13 cellular contexts compared by ENCODE assay signal in genomic region chr19:5926641-5927438, GRCh38. TPM values are rescaled to one million over a fixed set of nuclear protein-coding genes. Genes with fewer than 3 reads are reported as not detected.
DNase-seq lines count a peak whose midpoint lies in the region; ATAC-seq, FAIRE-seq and TF ChIP-seq lines count a peak whose summit lies in the region.
"Had no signal": no experiment of that assay in that cellular context is flagged by ENCODE, and none has a peak within 500 bp of the region (broad histone marks: within the 10 kb centered on the region; RNA-seq: fewer than 3 reads in every experiment).

No MANE protein-coding gene starts in this region.

- DNase-seq in GOT3 (lab: John Stamatoyannopoulos, UW) = peak; percentile 48
- DNase-seq in lower lobe of right lung = no peak
- DNase-seq in stromal cell of bone marrow (ENCODE audit: low read depth) = peak; percentile 96
- DNase-seq in NCI-H1694 treated with DMSO at 0.1 percent for 48 hours (lab: John Stamatoyannopoulos, UW) = no peak
- no peak for DNase-seq in NCI-H1930 (lab: John Stamatoyannopoulos, UW)
- DNase-seq in NCI-H1092 treated with DMSO at 0.1 percent for 48 hours (lab: John Stamatoyannopoulos, UW) = no peak
- DNase-seq in activated CD4-positive, alpha-beta T cell treated with anti-CD3 and anti-CD28 coated beads for 36 hours = no peak
- DNase-seq: cerebellar nuclear complex, DMS 273 treated with DMSO at 0.1 percent for 48 hours, T-helper 17 cell had no signal

- peaks cover 100% of the 10 kb centered on the region for H3K36me3 ChIP-seq in lower lobe of right lung

- no peaks in the 10 kb centered on the region for H3K9me3 Mint-ChIP-seq in activated CD4-positive, alpha-beta T cell treated with anti-CD3 and anti-CD28 coated beads for 36 hours (ENCODE audit: low read depth)

- no peak overlapping the region for H3K27ac Mint-ChIP-seq in activated CD4-positive, alpha-beta T cell treated with anti-CD3 and anti-CD28 coated beads for 36 hours
- H3K27ac Mint-ChIP-seq: T-helper 17 cell had no signal

- H3K27me3 ChIP-seq in lower lobe of right lung (ENCODE audit: low read depth) = no peaks in the 10 kb centered on the region

- H3K27ac ChIP-seq in lower lobe of right lung = peak overlapping the region; percentile 36

- H3K27me3 Mint-ChIP-seq in activated CD4-positive, alpha-beta T cell treated with anti-CD3 and anti-CD28 coated beads for 36 hours = no peaks in the 10 kb centered on the region
- H3K27me3 Mint-ChIP-seq: T-helper 17 cell had no signal

- ATAC-seq in lower lobe of right lung = peak; percentile 39 to 51
- no peak for ATAC-seq in activated CD4-positive, alpha-beta T cell treated with anti-CD3 and anti-CD28 coated beads for 36 hours
- ATAC-seq: T-helper 17 cell had no signal

- FAIRE-seq in endometrium (lab: Jason Lieb, UNC) = peak; percentile 95

- H3K4me1 Mint-ChIP-seq in activated CD4-positive, alpha-beta T cell treated with anti-CD3 and anti-CD28 coated beads for 36 hours = no peaks in the 10 kb centered on the region
- H3K4me1 Mint-ChIP-seq: T-helper 17 cell had no signal

- peaks cover 13% of the 10 kb centered on the region for H3K4me1 ChIP-seq in lower lobe of right lung

- CTCF ChIA-PET in activated CD4-positive, alpha-beta T cell treated with anti-CD3 and anti-CD28 coated beads for 36 hours (lab: Charles Lee) = interaction anchor here (0.7 kb wide), 1 partner anchor 237 kb away, joined by 4 read pairs; no protein-coding TSS in a partner anchor

- TF ChIP-seq CTCF in lower lobe of right lung (IDR thresholded peaks at IDR 0.05) = no peak

- no peak overlapping the region for H3K4me3 ChIP-seq in lower lobe of right lung

- H3K36me3 Mint-ChIP-seq in activated CD4-positive, alpha-beta T cell treated with anti-CD3 and anti-CD28 coated beads for 36 hours (ENCODE audit: low read depth) = peaks cover 54% of the 10 kb centered on the region

- H3K9me3 ChIP-seq in lower lobe of right lung = no peaks in the 10 kb centered on the region

- intact Hi-C loops in lower lobe of right lung (cut with DNase I) = no loop called here
- intact Hi-C loops in activated CD4-positive, alpha-beta T cell treated with anti-CD3 and anti-CD28 coated beads for 36 hours (cut with DNase I, micrococcal nuclease) = no loop called here

- POLR2A ChIA-PET in activated CD4-positive, alpha-beta T cell treated with anti-CD3 and anti-CD28 coated beads for 36 hours (lab: Charles Lee) = no interaction called here

- no peak overlapping the region for H3K4me3 Mint-ChIP-seq in activated CD4-positive, alpha-beta T cell treated with anti-CD3 and anti-CD28 coated beads for 36 hours
- H3K4me3 Mint-ChIP-seq: T-helper 17 cell had no signal

RNA-seq across cellular contexts. Expression of gene CAPS, which starts 12.8 kb away (rescaled TPM):
- 76.7 TPM for total RNA-seq in lower lobe of right lung
- 1 to 10 TPM; 2.2 to 2.7 TPM for total RNA-seq in activated CD4-positive, alpha-beta T cell treated with anti-CD3 and anti-CD28 coated beads for 36 hours

RNA-seq across cellular contexts. Expression of gene VMAC, which starts 22.2 kb away (rescaled TPM):
- total RNA-seq in lower lobe of right lung = 8.1 TPM
- total RNA-seq in activated CD4-positive, alpha-beta T cell treated with anti-CD3 and anti-CD28 coated beads for 36 hours = 1 to 10 TPM; 2.3 to 2.8 TPM

RNA-seq across cellular contexts. Expression of gene NDUFA11, which starts 23.2 kb away (rescaled TPM):
- total RNA-seq in lower lobe of right lung = 150 TPM
- total RNA-seq in activated CD4-positive, alpha-beta T cell treated with anti-CD3 and anti-CD28 coated beads for 36 hours = 100 to 1,000 TPM; 175 to 213 TPM

RNA-seq across cellular contexts. Expression of gene RANBP3, which starts 51.1 kb away (rescaled TPM):
- total RNA-seq in lower lobe of right lung = 70.8 TPM
- 100 to 1,000 TPM in 1 of 2 experiments, 10 to 100 TPM in 1; 85.5 to 103 TPM for total RNA-seq in activated CD4-positive, alpha-beta T cell treated with anti-CD3 and anti-CD28 coated beads for 36 hours

RNA-seq across cellular contexts. Expression of gene FUT5, which starts 56.5 kb away (rescaled TPM):
- not detected for total RNA-seq in lower lobe of right lung
- under 1 TPM in 1 of 2 experiments, not detected in 1; 0.09 TPM for total RNA-seq in activated CD4-positive, alpha-beta T cell treated with anti-CD3 and anti-CD28 coated beads for 36 hours
- total RNA-seq: H4, pulmonary artery endothelial cell had no signal

Comparison
In these comparisons a context has a peak if more than half of its experiments do, and no peak if none do; other contexts are left out.
1. DNase-seq: peak in GOT3 (single experiment) and stromal cell of bone marrow (single experiment); none in lower lobe of right lung (single experiment), NCI-H1694 treated with DMSO at 0.1 percent for 48 hours (single experiment), NCI-H1930 (0 of 2), NCI-H1092 treated with DMSO at 0.1 percent for 48 hours (single experiment) and activated CD4-positive, alpha-beta T cell treated with anti-CD3 and anti-CD28 coated beads for 36 hours (single experiment).
2. RNA of gene CAPS, which starts 12.8 kb away (total RNA-seq): 76.7 TPM in lower lobe of right lung (single experiment); 2.2 to 2.7 TPM in activated CD4-positive, alpha-beta T cell treated with anti-CD3 and anti-CD28 coated beads for 36 hours; every median in the first group is over 10 times any median in the second.